1 cellular context compared by ENCODE assay signal in genomic region chr2:108271691-108272253, GRCh38.
TF ChIP-seq lines count a peak whose summit lies in the region.

No MANE protein-coding gene starts in this region.

TF ChIP-seq in K562, 482 proteins besides CTCF, POLR2A, EP300 and RAD21 (continued from another document):
- TF ChIP-seq, protein P1, sequence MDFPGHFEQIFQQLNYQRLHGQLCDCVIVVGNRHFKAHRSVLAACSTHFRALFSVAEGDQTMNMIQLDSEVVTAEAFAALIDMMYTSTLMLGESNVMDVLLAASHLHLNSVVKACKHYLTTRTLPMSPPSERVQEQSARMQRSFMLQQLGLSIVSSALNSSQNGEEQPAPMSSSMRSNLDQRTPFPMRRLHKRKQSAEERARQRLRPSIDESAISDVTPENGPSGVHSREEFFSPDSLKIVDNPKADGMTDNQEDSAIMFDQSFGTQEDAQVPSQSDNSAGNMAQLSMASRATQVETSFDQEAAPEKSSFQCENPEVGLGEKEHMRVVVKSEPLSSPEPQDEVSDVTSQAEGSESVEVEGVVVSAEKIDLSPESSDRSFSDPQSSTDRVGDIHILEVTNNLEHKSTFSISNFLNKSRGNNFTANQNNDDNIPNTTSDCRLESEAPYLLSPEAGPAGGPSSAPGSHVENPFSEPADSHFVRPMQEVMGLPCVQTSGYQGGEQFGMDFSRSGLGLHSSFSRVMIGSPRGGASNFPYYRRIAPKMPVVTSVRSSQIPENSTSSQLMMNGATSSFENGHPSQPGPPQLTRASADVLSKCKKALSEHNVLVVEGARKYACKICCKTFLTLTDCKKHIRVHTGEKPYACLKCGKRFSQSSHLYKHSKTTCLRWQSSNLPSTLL (IDR thresholded peaks at IDR 0.05), result no peak
- TF ChIP-seq CXXC5 (CRISPR knock-in tag; IDR thresholded peaks at IDR 0.05) (no peak), ZNF277 (CRISPR knock-in tag; IDR thresholded peaks at IDR 0.05; ENCODE audit: borderline replicate concordance) (no peak), GATAD2A (IDR thresholded peaks at IDR 0.05) (no peak), CBX1 (IDR thresholded peaks at IDR 0.05; ENCODE audit: low read depth) (no peak), PKNOX1 (IDR thresholded peaks at IDR 0.05) (no peak), DDX20 (tag; IDR thresholded peaks at IDR 0.05; ENCODE audit: low read depth) (no peak)
